Comparison of ENCODE assay signal across 12 cellular contexts in the genomic region with DNA sequence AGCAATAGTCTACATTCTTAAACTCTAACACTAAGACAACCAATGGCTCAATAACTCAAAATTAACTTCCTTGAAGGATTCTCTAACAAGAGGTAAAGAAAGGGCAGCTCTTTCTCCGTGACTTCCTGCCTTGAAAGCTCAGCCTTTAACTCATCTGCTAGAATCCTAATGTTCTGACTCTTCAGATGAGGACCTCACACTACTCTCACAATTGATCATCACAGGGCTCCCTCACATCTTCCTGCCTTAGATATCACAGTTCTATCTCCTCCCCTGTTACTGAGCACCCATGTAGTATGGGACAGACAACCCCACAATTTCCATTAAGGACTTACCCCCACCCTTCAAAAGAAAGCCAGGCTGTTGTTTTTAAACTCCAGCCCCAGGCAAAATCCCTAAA. TPM values are rescaled to one million over a fixed set of nuclear protein-coding genes. Genes with fewer than 3 reads are reported as not detected.
DNase-seq lines count a peak whose midpoint lies in the region; ATAC-seq and TF ChIP-seq lines count a peak whose summit lies in the region.
"Had no signal": no experiment of that assay in that cellular context is flagged by ENCODE, and none has a peak within 500 bp of the region (broad histone marks: within the 10 kb centered on the region; RNA-seq: fewer than 3 reads in every experiment).

No MANE protein-coding gene starts in this region.

- H3K27me3 Mint-ChIP-seq in T-helper 17 cell: no peaks in the 10 kb centered on the region
- no peaks in the 10 kb centered on the region for H3K27me3 Mint-ChIP-seq in nephron progenitor cell (ENCODE audit: low read depth, poor library complexity)

- H3K9me3 ChIP-seq in T-helper 17 cell (ENCODE audit: control insufficient read depth, low read length, poor library complexity, severe bottlenecking) (no peaks in the 10 kb centered on the region), ovary (no peaks in the 10 kb centered on the region)

- H3K4me3 ChIP-seq in ovary: no peak overlapping the region

- H3K36me3 ChIP-seq in ovary: no peaks in the 10 kb centered on the region

- H3K27ac ChIP-seq in ovary: no peak overlapping the region
- H3K27ac ChIP-seq: epithelial cell of prostate had no signal

- H3K4me1 Mint-ChIP-seq in T-helper 17 cell: peaks cover 47% of the 10 kb centered on the region
- no peaks in the 10 kb centered on the region for H3K4me1 Mint-ChIP-seq in nephron progenitor cell

- H3K4me3 Mint-ChIP-seq in T-helper 17 cell: peak overlapping the region; percentile 67
- H3K4me3 Mint-ChIP-seq in nephron progenitor cell: no peak overlapping the region

- TF ChIP-seq POLR2A in ovary (IDR thresholded peaks at IDR 0.05): no peak

- H3K9me3 Mint-ChIP-seq in nephron progenitor cell: no peaks in the 10 kb centered on the region

- H3K27me3 ChIP-seq in ovary: no peaks in the 10 kb centered on the region

- H3K4me1 ChIP-seq in ovary (ENCODE audit: insufficient read depth): peaks cover 8% of the 10 kb centered on the region

- TF ChIP-seq EP300 in ovary (IDR thresholded peaks at IDR 0.05): no peak

- TF ChIP-seq CTCF in nephron progenitor cell (IDR thresholded peaks at IDR 0.05): no peak
- no peak for TF ChIP-seq CTCF in ovary (IDR thresholded peaks at IDR 0.05)

- H3K27ac Mint-ChIP-seq in T-helper 17 cell (peak overlapping the region; percentile 85), nephron progenitor cell (peak overlapping the region; percentile 42)

- ATAC-seq in GM21423 (IDR thresholded peaks at IDR 0.05; ENCODE audit: unreplicated experiment) (peak; percentile 61), T-helper 17 cell (peak; percentile 40)

- 90 to 97% (median 93%) methylated on average over 1 of the region's 1 CpG for WGBS in ovary, 3 donors

- intact Hi-C loops in ovary (cut with DNase I): no loop called here

- H3K36me3 Mint-ChIP-seq in T-helper 17 cell (ENCODE audit: low read depth) (peaks cover 4% of the 10 kb centered on the region), nephron progenitor cell (ENCODE audit: low read depth) (peaks cover 24% of the 10 kb centered on the region)

- DNase-seq in activated T-cell treated with anti-CD3 and anti-CD28 coated beads for 24 hours (ENCODE audit: low read depth) (peak; percentile 8), T-helper 17 cell (no peak), nephron progenitor cell (no peak), DMS79 (lab: John Stamatoyannopoulos, UW) (no peak), hippocampal formation (lab: John Stamatoyannopoulos, UW) (no peak), ovary (no peak)
- DNase-seq in activated T-cell treated with anti-CD3 and anti-CD28 coated beads, Interleukin-2, amount 50 U/mL, for 1 hour: no peak
- DNase-seq: EL, hypothalamus, NCI-H1417 treated with DMSO at 0.1 percent for 48 hours had no signal

RNA-seq across cellular contexts. Expression of a gene that starts 33.5 kb away (rescaled TPM):
- total RNA-seq in T-helper 17 cell (10 to 100 TPM; 25.4 to 26.6 TPM), ovary (10 to 100 TPM; 16.4 to 29.0 (median 24.6) TPM)
- 10 to 100 TPM in 1 of 2 donors, 1 to 10 TPM in 1; 9.9 to 18.4 TPM for polyA plus RNA-seq in ovary
